ENCODE assay signal across 29 cellular contexts in the genomic region with DNA sequence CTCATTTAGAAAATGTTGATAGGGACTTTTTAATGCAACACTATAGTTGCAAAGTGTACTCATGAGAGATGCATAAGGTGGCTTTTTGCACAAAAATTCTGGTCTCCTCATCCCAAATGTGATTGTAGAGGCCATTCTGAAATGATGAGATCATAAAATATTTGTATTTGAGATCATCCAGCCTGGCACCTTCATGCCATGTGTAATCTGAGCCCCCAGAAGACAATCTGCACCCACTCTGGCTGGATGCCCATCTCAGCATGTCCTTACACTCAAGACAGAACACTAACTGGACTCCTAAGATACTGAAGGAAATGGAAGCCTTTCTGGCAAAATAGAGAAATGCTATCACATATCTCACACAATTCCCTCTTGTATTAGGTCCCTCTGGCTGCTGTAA. TPM values are rescaled to one million over a fixed set of nuclear protein-coding genes. Genes with fewer than 3 reads are reported as not detected.
"Had no signal": no experiment of that assay in that cellular context is flagged by ENCODE, and none has a peak within 500 bp of the region (broad histone marks: within the 10 kb centered on the region; RNA-seq: fewer than 3 reads in every experiment).

No MANE protein-coding gene starts in this region.

- H3K4me3 ChIP-seq: adrenal gland, ascending aorta, hepatocyte, left lung, ovary, prostate gland, spleen, testis, vagina had no signal

- DNase-seq: activated CD8-positive, alpha-beta memory T cell treated with anti-CD3 and anti-CD28 coated beads for 24 hours; activated CD8-positive, alpha-beta memory T cell treated with anti-CD3 and anti-CD28 coated beads, Interleukin-2, amount 50 U/mL, for 4 hours; activated T-cell treated with anti-CD3 and anti-CD28 coated beads, Interleukin-2, amount 50 U/mL, for 24 hours; adrenal gland; brain microvascular endothelial cell; caudate nucleus; dermis blood vessel endothelial cell; effector CD8-positive, alpha-beta T cell; erythroblast; foreskin melanocyte; glutamatergic neuron; immature natural killer cell; left lung; mammary epithelial cell; ovary; spleen; stimulated activated CD4-positive, alpha-beta T cell treated with anti-CD3 and anti-CD28 coated beads, Interleukin-4, amount 100 ng/mL, for 1 hour; stimulated activated naive CD4-positive, alpha-beta T cell; testis; trophoblast cell had no signal

- H3K9me3 ChIP-seq: adrenal gland, ascending aorta, left lung, ovary, prostate gland, spleen, testis, vagina had no signal

- H3K27me3 ChIP-seq: adrenal gland, ascending aorta, brain microvascular endothelial cell, hepatocyte, left lung, ovary, testis, vagina had no signal

- H3K36me3 ChIP-seq: adrenal gland, ascending aorta, brain microvascular endothelial cell, left lung, ovary, prostate gland, spleen, vagina had no signal

- H3K4me1 ChIP-seq: adrenal gland, ascending aorta, left lung, prostate gland, spleen, testis, vagina had no signal

- H3K27ac ChIP-seq: adrenal gland, ascending aorta, brain microvascular endothelial cell, hepatocyte, left lung, ovary, prostate gland, spleen, testis, vagina had no signal

- ATAC-seq: activated naive CD4-positive, alpha-beta T cell treated with anti-CD3 and anti-CD28 coated beads, Interleukin-2, amount 50 U/mL, for 72 hours; activated T-helper 17 cell treated with anti-CD3 and anti-CD28 coated beads, Interleukin-2, amount 50 U/mL, for 72 hours; left lung; natural killer cell treated with Interleukin-12 subunit alpha and Interleukin-12 subunit beta and Interleukin-15 and Interleukin-18, amount 100 ng/mL, for 72 hours; WTC11 had no signal

RNA-seq across cellular contexts. Expression of a gene that starts 49.2 kb away (rescaled TPM):
- total RNA-seq: activated naive CD4-positive, alpha-beta T cell treated with anti-CD3 and anti-CD28 coated beads, Interleukin-2, amount 50 U/mL, for 72 hours; activated T-helper 17 cell treated with anti-CD3 and anti-CD28 coated beads, Interleukin-2, amount 50 U/mL, for 72 hours; ascending aorta; kidney epithelial cell; left lung; natural killer cell treated with Interleukin-12 subunit alpha and Interleukin-12 subunit beta and Interleukin-15 and Interleukin-18, amount 100 ng/mL, for 72 hours; spleen had no signal
